ENCODE assay signal across 13 cellular contexts in genomic region chr17:59426031-59426430, GRCh38.
DNase-seq lines count a peak whose midpoint lies in the region; ATAC-seq and TF ChIP-seq lines count a peak whose summit lies in the region.
"Had no signal": no experiment of that assay in that cellular context is flagged by ENCODE, and none has a peak within 500 bp of the region (broad histone marks: within the 10 kb centered on the region; RNA-seq: fewer than 3 reads in every experiment).

No MANE protein-coding gene starts in this region.

- H3K18ac ChIP-seq in mesendoderm (ENCODE audit: low read length): peak overlapping the region; percentile 56

- H3K4me3 ChIP-seq in GM23338 (no peak overlapping the region), mesendoderm (ENCODE audit: low read length) (no peak overlapping the region), stomach smooth muscle (ENCODE audit: low read length in 2 of 2) (peak overlapping the region in 1 of 2 donors; percentile 59)
- H3K4me3 ChIP-seq: GM12878 had no signal

- no peaks in the 10 kb centered on the region for H3K79me1 ChIP-seq in mesendoderm (ENCODE audit: low read length)

- H3K4me1 ChIP-seq in GM23338 (ENCODE audit: insufficient read depth) (no peaks in the 10 kb centered on the region), mesendoderm (ENCODE audit: control insufficient read depth, low read depth, low read length) (peaks cover 18% of the 10 kb centered on the region), stomach smooth muscle (ENCODE audit: control insufficient read depth, insufficient read depth, low read length) (peaks cover 72% of the 10 kb centered on the region)

- no peak for TF ChIP-seq CTCF in GM23338 (conservative IDR thresholded peaks at IDR 0.05; ENCODE audit: low read depth in 2 of 2)

- no peak overlapping the region for H3K4me2 ChIP-seq in GM23338
- no peak overlapping the region for H3K4me2 ChIP-seq in mesendoderm (ENCODE audit: low read length)

- H3K9ac ChIP-seq in mesendoderm (ENCODE audit: low read length) (no peak overlapping the region), stomach smooth muscle (ENCODE audit: low read length in 2 of 2) (peak overlapping the region; percentile 68)

- no peaks in the 10 kb centered on the region for H3K9me2 ChIP-seq in GM23338 (ENCODE audit: insufficient read depth)

- no peak overlapping the region for H3K23ac ChIP-seq in mesendoderm (ENCODE audit: low read length)

- peak overlapping the region; percentile 82 for H2BK120ac ChIP-seq in mesendoderm (ENCODE audit: low read depth, low read length)

- H3K9me3 ChIP-seq in stomach smooth muscle (ENCODE audit: control insufficient read depth in 2 of 2, low read length in 2 of 2): no peaks in the 10 kb centered on the region

- H3K56ac ChIP-seq in mesendoderm (ENCODE audit: low read length): peak overlapping the region; percentile 18

- H2BK5ac ChIP-seq in mesendoderm (ENCODE audit: low read length): no peak overlapping the region

- H3K79me2 ChIP-seq in GM23338 (replicated peaks; ENCODE audit: insufficient read depth) (no peaks in the 10 kb centered on the region), mesendoderm (ENCODE audit: control insufficient read depth, insufficient read depth, low read length) (no peaks in the 10 kb centered on the region)

- H3K27me3 Mint-ChIP-seq in GM23338 (ENCODE audit: insufficient read depth, low read depth, poor library complexity): peaks cover 3% of the 10 kb centered on the region

- H3K27ac ChIP-seq in GM23338 (ENCODE audit: low read depth) (no peak overlapping the region), caudate nucleus (ENCODE audit: low read depth, low read length) (peak overlapping the region; percentile 8), mesendoderm (ENCODE audit: low read depth, low read length) (peak overlapping the region; percentile 16), stomach smooth muscle (ENCODE audit: low read length) (peak overlapping the region; percentile 88)

- WGBS in mesendoderm (ENCODE audit: extremely low coverage, insufficient coverage, low lambda C conversion rate): no CpG with 5 or more reads among the region's 9 CpGs

- H4K8ac ChIP-seq in mesendoderm (ENCODE audit: low read depth, low read length): no peak overlapping the region

- H2BK15ac ChIP-seq in mesendoderm (replicated peaks; ENCODE audit: low read depth): peak overlapping the region; percentile 61

- H3K36me3 ChIP-seq in GM23338 (ENCODE audit: insufficient read depth) (no peaks in the 10 kb centered on the region), mesendoderm (ENCODE audit: control insufficient read depth, insufficient read depth, low read length) (no peaks in the 10 kb centered on the region), stomach smooth muscle (ENCODE audit: control insufficient read depth in 2 of 2, insufficient read depth in 2 of 2, low read length in 2 of 2) (no peaks in the 10 kb centered on the region)

- H3K9me3 Mint-ChIP-seq in GM23338: no peaks in the 10 kb centered on the region
- H3K9me3 Mint-ChIP-seq: activated CD4-positive, alpha-beta T cell treated with anti-CD3 and anti-CD28 coated beads, Interleukin-2, amount 10 ng/mL, durations not matched to agents 24 days and 14 days; activated T-helper 2 cell treated with anti-CD3 and anti-CD28 coated beads, Interferon-gamma antibody, Interleukin-2, Interleukin-4, amounts not matched to agents 10 μg/mL and 5 μg/mL and 100 μg/mL, durations not matched to agents 14 hours and 24 hours and 36 hours had no signal

- H3K27ac Mint-ChIP-seq in GM23338: no peak overlapping the region
- H3K27ac Mint-ChIP-seq: activated CD4-positive, alpha-beta T cell treated with anti-CD3 and anti-CD28 coated beads, Interleukin-2, amount 10 ng/mL, durations not matched to agents 24 days and 14 days; activated T-helper 2 cell treated with anti-CD3 and anti-CD28 coated beads, Interferon-gamma antibody, Interleukin-2, Interleukin-4, amounts not matched to agents 10 μg/mL and 5 μg/mL and 100 μg/mL, durations not matched to agents 14 hours and 24 hours and 36 hours had no signal

- no peaks in the 10 kb centered on the region for H4K20me1 ChIP-seq in GM23338 (replicated peaks; ENCODE audit: insufficient read depth)

- no peaks in the 10 kb centered on the region for H3K27me3 ChIP-seq in GM23338 (ENCODE audit: insufficient read depth)
- H3K27me3 ChIP-seq in mesendoderm (ENCODE audit: insufficient read depth, low read length, poor library complexity): no peaks in the 10 kb centered on the region
- H3K27me3 ChIP-seq in stomach smooth muscle (ENCODE audit: control insufficient read depth in 1 of 2, insufficient read depth in 2 of 2, low read length in 2 of 2): no peaks in the 10 kb centered on the region

- H2AFZ ChIP-seq in GM23338: peak overlapping the region; percentile 69

- no peak for DNase-seq in GM23338 (ENCODE audit: low spot score)
- DNase-seq in caudate nucleus (lab: John Stamatoyannopoulos, UW): no peak
- DNase-seq in mesendoderm: peak; percentile 18
- no peak for DNase-seq in cortex of kidney (lab: John Stamatoyannopoulos, UW)
- no peak for DNase-seq in cerebellar cortex (ENCODE audit: low spot score)
- DNase-seq in NCI-H2081 treated with DMSO at 0.1 percent for 48 hours (lab: John Stamatoyannopoulos, UW): no peak
- DNase-seq: activated CD4-positive, alpha-beta T cell treated with anti-CD3 and anti-CD28 coated beads, Interleukin-2, amount 10 ng/mL, durations not matched to agents 24 days and 14 days; DND-41; T-helper 2 cell had no signal

- peaks cover 12% of the 10 kb centered on the region for H3K4me1 Mint-ChIP-seq in GM23338

- H3K36me3 Mint-ChIP-seq in GM23338 (ENCODE audit: low read depth): no peaks in the 10 kb centered on the region

- ATAC-seq in GM23338: no peak
- ATAC-seq in GM19035 (IDR thresholded peaks at IDR 0.05; ENCODE audit: unreplicated experiment): no peak
- ATAC-seq: GM12878 had no signal

- no peaks in the 10 kb centered on the region for H3F3A ChIP-seq in GM23338 (replicated peaks; ENCODE audit: low read depth)

- H3K4me3 Mint-ChIP-seq in GM23338: no peak overlapping the region
- H3K4me3 Mint-ChIP-seq: activated CD4-positive, alpha-beta T cell treated with anti-CD3 and anti-CD28 coated beads, Interleukin-2, amount 10 ng/mL, durations not matched to agents 24 days and 14 days had no signal

- H3K4ac ChIP-seq in mesendoderm (ENCODE audit: low read depth, low read length): no peak overlapping the region

- no peak overlapping the region for H4K5ac ChIP-seq in mesendoderm (ENCODE audit: low read length)

- H2AK5ac ChIP-seq in mesendoderm (ENCODE audit: low read length): no peak overlapping the region

TF ChIP-seq in GM23338, 12 proteins besides CTCF, POLR2A, EP300 and RAD21:
- TF ChIP-seq ETS1 (IDR thresholded peaks at IDR 0.05) (no peak), POLR2AphosphoS5 (IDR thresholded peaks at IDR 0.05; ENCODE audit: low read depth) (no peak), EZH2 (IDR thresholded peaks at IDR 0.05; ENCODE audit: low read depth, unreplicated experiment) (no peak), STAT1 (IDR thresholded peaks at IDR 0.05; ENCODE audit: unreplicated experiment) (no peak), JUNB (IDR thresholded peaks at IDR 0.05; ENCODE audit: unreplicated experiment) (no peak), CREB1 (CRISPR knock-in tag; IDR thresholded peaks at IDR 0.05; ENCODE audit: low read depth) (no peak), ZNF114 (CRISPR knock-in tag; IDR thresholded peaks at IDR 0.05) (no peak)
